Comparison of ENCODE assay signal across 9 cellular contexts in genomic region chr16:62208934-62209333, GRCh38.
"Had no signal": no experiment of that assay in that cellular context is flagged by ENCODE, and none has a peak within 500 bp of the region (broad histone marks: within the 10 kb centered on the region; RNA-seq: fewer than 3 reads in every experiment).

No MANE protein-coding gene starts in this region.

- H3K36me3 ChIP-seq: HAP-1 had no signal

- H3K4me3 ChIP-seq: GM23248, HAP-1, K562 had no signal

- H3K9ac ChIP-seq: GM23248 had no signal

- H3K9me3 ChIP-seq: HAP-1 had no signal

- H2AFZ ChIP-seq: GM23248 had no signal

- H3K27ac ChIP-seq: GM23248, HL-60 had no signal

- H3K4me1 ChIP-seq: HAP-1 had no signal

- ATAC-seq: HCT116, HepG2, K562 had no signal

- DNase-seq: GM23248, GOT3, H7, HFFc6 had no signal
